24 cellular contexts compared by ENCODE assay signal in genomic region chr18:77222464-77222863, GRCh38. TPM values are rescaled to one million over a fixed set of nuclear protein-coding genes. Genes with fewer than 3 reads are reported as not detected.
A peak's percentile ranks its signal among the peaks of the same experiment; 100 is the strongest.
DNase-seq lines count a peak whose midpoint lies in the region; ATAC-seq, FAIRE-seq and TF ChIP-seq lines count a peak whose summit lies in the region.
"Had no signal": no experiment of that assay in that cellular context is flagged by ENCODE, and none has a peak within 500 bp of the region (broad histone marks: within the 10 kb centered on the region; RNA-seq: fewer than 3 reads in every experiment).

No MANE protein-coding gene starts in this region.

- no TSS peak for BruUV-seq in HepG2 (replicated peaks; lab: Mats Ljungman, UMichigan)

- H3K4me2 ChIP-seq in HepG2 (ENCODE audit: low read depth, low read length) = no peak overlapping the region
- H3K4me2 ChIP-seq: GM23338, KMS-11 had no signal

- DNase-seq in HepG2 (ENCODE audit: low spot score) (no peak), right lobe of liver (no peak), NCI-H1694 treated with DMSO at 0.1 percent for 48 hours (lab: John Stamatoyannopoulos, UW) (peak; percentile 71), SHP77 treated with DMSO at 0.1 percent for 48 hours (lab: John Stamatoyannopoulos, UW) (peak; percentile 89), vagina (ENCODE audit: extremely low spot score in 2 of 2) (no peak)
- DNase-seq in CD8-positive, alpha-beta T cell = no peak
- DNase-seq: CD4-positive, CD25-positive, alpha-beta regulatory T cell; COR-L47; DMS153; NCI-H1105 treated with DMSO at 0.1 percent for 48 hours; NCI-H226; NCI-H526 treated with DMSO at 0.1 percent for 48 hours; NK-92 treated with Interleukin-12 subunit alpha and Interleukin-12 subunit beta, amount 100 ng/mL, for 24 hours; SJCRH30; T-cell had no signal

- H3K9me3 ChIP-seq in HepG2 (ENCODE audit: low read length) (no peaks in the 10 kb centered on the region), right lobe of liver (peaks cover 0 to 4% (median 0%) of the 10 kb centered on the region in 4 donors), vagina (no peaks in the 10 kb centered on the region)
- H3K9me3 ChIP-seq in CD8-positive, alpha-beta T cell (ENCODE audit: low read length) = no peaks in the 10 kb centered on the region
- H3K9me3 ChIP-seq: HAP-1, SJCRH30 had no signal

- TF ChIP-seq RAD21 in HepG2 (CRISPR knock-in tag; IDR thresholded peaks at IDR 0.05) = no peak

- no peaks in the 10 kb centered on the region for H3K79me2 ChIP-seq in HepG2 (ENCODE audit: insufficient read depth, low read length)

- no peak overlapping the region for H3K4me3 Mint-ChIP-seq in CD8-positive, alpha-beta T cell
- H3K4me3 Mint-ChIP-seq: CD4-positive, CD25-positive, alpha-beta regulatory T cell; GM23338; T-cell had no signal

- H3K9ac ChIP-seq in HepG2 (ENCODE audit: insufficient read depth, low read depth, low read length) = no peak overlapping the region
- H3K9ac ChIP-seq: KMS-11 had no signal

- no peaks in the 10 kb centered on the region for H3K9me3 Mint-ChIP-seq in CD8-positive, alpha-beta T cell
- H3K9me3 Mint-ChIP-seq: CD4-positive, CD25-positive, alpha-beta regulatory T cell; GM23338; T-cell had no signal

- intact Hi-C loops in HepG2 (cut with micrococcal nuclease; ENCODE audit: unreplicated experiment) (no loop called here), right lobe of liver (cut with DNase I) (no loop called here), vagina (cut with DNase I) (no loop called here)
- intact Hi-C loops in CD8-positive, alpha-beta T cell (cut with DNase I, micrococcal nuclease) = loop anchor here in 1 of 2 experiments (10.0 kb wide), 1 partner anchor 62 kb away; no protein-coding TSS in a partner anchor

- no peak overlapping the region for H3K27ac Mint-ChIP-seq in CD8-positive, alpha-beta T cell
- H3K27ac Mint-ChIP-seq: T-cell had no signal

- peaks cover 5% of the 10 kb centered on the region for H3K27me3 Mint-ChIP-seq in CD8-positive, alpha-beta T cell (ENCODE audit: low read depth)
- H3K27me3 Mint-ChIP-seq: T-cell had no signal

- H3K27ac ChIP-seq in HepG2 (ENCODE audit: extremely low read length, insufficient read depth, low read length) = no peak overlapping the region
- no peak overlapping the region for H3K27ac ChIP-seq in right lobe of liver
- H3K27ac ChIP-seq in vagina = no peak overlapping the region
- H3K27ac ChIP-seq in CD8-positive, alpha-beta T cell (ENCODE audit: low read depth, low read length) = no peak overlapping the region
- H3K27ac ChIP-seq: KMS-11, SJCRH30 had no signal

- H3K36me3 ChIP-seq in HepG2 (replicated peaks in 1 of 2; ENCODE audit: control insufficient read depth in 1 of 2, insufficient read depth in 2 of 2, low read length in 2 of 2) = no peaks in the 10 kb centered on the region
- H3K36me3 ChIP-seq in right lobe of liver = no peaks in the 10 kb centered on the region
- no peaks in the 10 kb centered on the region for H3K36me3 ChIP-seq in vagina
- H3K36me3 ChIP-seq in CD8-positive, alpha-beta T cell (ENCODE audit: insufficient read depth, low read length) = no peaks in the 10 kb centered on the region
- H3K36me3 ChIP-seq: HAP-1, SJCRH30 had no signal

- WGBS in HepG2 (ENCODE audit: low lambda C conversion rate) = 12% methylated on average over 3 of the region's 3 CpGs
- WGBS in right lobe of liver (ENCODE audit: insufficient coverage, low coverage, low lambda C conversion rate, missing lambda C conversion rate) = 52% methylated on average over 3 of the region's 3 CpGs

- in situ Hi-C loops in HepG2 (cut with HindIII; ENCODE audit: extremely low pct_ligation_motif_present, low pct_unique_long_range_greater_than_20kb) = no loop called here

- no peak for FAIRE-seq in HepG2 (lab: Jason Lieb, UNC)
- FAIRE-seq: GM12892, GM18507 had no signal

- TF ChIP-seq POLR2A in HepG2 (IDR thresholded peaks at IDR 0.05; ENCODE audit: insufficient read depth in 1 of 2, low read depth in 2 of 2, low read length in 2 of 2) (no peak), right lobe of liver (IDR thresholded peaks at IDR 0.05) (no peak), vagina (IDR thresholded peaks at IDR 0.05) (no peak)

- H2AFZ ChIP-seq in HepG2 (ENCODE audit: low read length) = no peak overlapping the region

- POLR2A ChIA-PET in HepG2 (lab: Yijun Ruan, JAX) = no interaction called here
- POLR2A ChIA-PET in CD8-positive, alpha-beta T cell (lab: Charles Lee) = no interaction called here

- no peaks in the 10 kb centered on the region for H4K20me1 ChIP-seq in HepG2 (ENCODE audit: insufficient read depth, low read length)

- CTCF ChIA-PET in HepG2 (lab: Yijun Ruan, JAX; ENCODE audit: low intra/inter-chr PET ratio, low total read pairs) = no interaction called here
- CTCF ChIA-PET in CD8-positive, alpha-beta T cell (lab: Charles Lee) = no interaction called here

- H3K4me1 ChIP-seq in HepG2 (ENCODE audit: insufficient read depth, low read length) = no peaks in the 10 kb centered on the region
- no peaks in the 10 kb centered on the region for H3K4me1 ChIP-seq in right lobe of liver
- H3K4me1 ChIP-seq in vagina = no peaks in the 10 kb centered on the region
- H3K4me1 ChIP-seq in CD8-positive, alpha-beta T cell (ENCODE audit: insufficient read depth, low read length) = peaks cover 4% of the 10 kb centered on the region
- H3K4me1 ChIP-seq: HAP-1, SJCRH30 had no signal

- no peaks in the 10 kb centered on the region for H3K36me3 Mint-ChIP-seq in CD8-positive, alpha-beta T cell
- H3K36me3 Mint-ChIP-seq: CD4-positive, CD25-positive, alpha-beta regulatory T cell; T-cell had no signal

- TF ChIP-seq CTCF in HepG2 (CRISPR knock-in tag; IDR thresholded peaks at IDR 0.05) = no peak
- no peak for TF ChIP-seq CTCF in right lobe of liver (IDR thresholded peaks at IDR 0.05)
- no peak for TF ChIP-seq CTCF in vagina (IDR thresholded peaks at IDR 0.05)
- TF ChIP-seq CTCF in CD8-positive, alpha-beta T cell (IDR thresholded peaks at IDR 0.05) = no peak

- ATAC-seq in HepG2 = no peak
- ATAC-seq in right lobe of liver = no peak
- no peak for ATAC-seq in HG03342 (IDR thresholded peaks at IDR 0.05; ENCODE audit: unreplicated experiment)
- ATAC-seq in CD8-positive, alpha-beta T cell = no peak
- ATAC-seq: T-cell had no signal

- H3K4me3 ChIP-seq in HepG2 (replicated peaks in 1 of 3; ENCODE audit: insufficient read depth in 1 of 3, low read depth in 2 of 3, low read length in 3 of 3) (no peak overlapping the region), right lobe of liver (no peak overlapping the region), vagina (no peak overlapping the region)
- no peak overlapping the region for H3K4me3 ChIP-seq in CD8-positive, alpha-beta T cell (ENCODE audit: low read depth, low read length)
- H3K4me3 ChIP-seq: GM23338, HAP-1, SJCRH30 had no signal

- H3K4me1 Mint-ChIP-seq in CD8-positive, alpha-beta T cell (ENCODE audit: low read depth) = peaks cover 8% of the 10 kb centered on the region

- no peaks in the 10 kb centered on the region for H3K27me3 ChIP-seq in HepG2 (ENCODE audit: control insufficient read depth in 1 of 2, insufficient read depth in 2 of 2, low read length in 2 of 2)
- peaks cover 0 to 4% of the 10 kb centered on the region in 2 donors for H3K27me3 ChIP-seq in right lobe of liver
- no peaks in the 10 kb centered on the region for H3K27me3 ChIP-seq in vagina
- H3K27me3 ChIP-seq in CD8-positive, alpha-beta T cell (ENCODE audit: insufficient read depth, low read length) = no peaks in the 10 kb centered on the region
- H3K27me3 ChIP-seq: SJCRH30 had no signal

- no peak for TF ChIP-seq EP300 in HepG2 (IDR thresholded peaks at IDR 0.05; ENCODE audit: low read depth in 2 of 2, low read length in 2 of 2)
- no peak for TF ChIP-seq EP300 in HepG2 (CRISPR knock-in tag; IDR thresholded peaks at IDR 0.05; ENCODE audit: borderline replicate concordance)

TF ChIP-seq in HepG2, 621 proteins besides CTCF, POLR2A, EP300 and RAD21 (continues in another document):
- TF ChIP-seq CREB1 (IDR thresholded peaks at IDR 0.05) = peak; percentile 46; the same call in 1 of the 2 replicates
- TF ChIP-seq CREB1 (CRISPR knock-in tag; IDR thresholded peaks at IDR 0.05) = no peak

RNA-seq across cellular contexts. Expression of gene GALR1, which starts 27.2 kb away (rescaled TPM):
- total RNA-seq in HepG2 (2016; rRNA removed; fragmentation: Illumina TruSeq; extraction: Trizol) (not detected in 2 replicates), right lobe of liver (under 1 TPM in 1 of 6 experiments, not detected in 5; 0.05 TPM), vagina (0.98 TPM)
- total RNA-seq in HepG2 (2016; cell fraction: cytosol; rRNA removed; fragmentation: Illumina TruSeq; extraction: Trizol; ENCODE audit: low read depth) = not detected in 2 replicates
- not detected in 2 replicates for total RNA-seq in HepG2 (2016; cell fraction: insoluble cytoplasmic fraction; rRNA removed; fragmentation: Illumina TruSeq; extraction: Trizol)
- not detected in 2 replicates for total RNA-seq in HepG2 (2016; cell fraction: membrane; rRNA removed; fragmentation: Illumina TruSeq; extraction: Trizol)
- not detected in 2 replicates for total RNA-seq in HepG2 (2016; cell fraction: nucleus; rRNA removed; fragmentation: Illumina TruSeq; extraction: Trizol)
- polyA plus RNA-seq in HepG2 (2011; rRNA removed) = not detected in 2 replicates
- not detected in 2 replicates for polyA plus RNA-seq in HepG2 (2011; cell fraction: cytosol; rRNA removed)
- polyA plus RNA-seq in HepG2 (2011; cell fraction: nucleus; rRNA removed) = not detected in 2 replicates
- polyA plus RNA-seq in HepG2 (2012) = not detected in 2 replicates
- polyA plus RNA-seq in HepG2 (2016; cell fraction: cytosol; fragmentation: Illumina TruSeq; extraction: Trizol; ENCODE audit: low read depth) = not detected in 2 replicates
- not detected in 2 replicates for polyA plus RNA-seq in HepG2 (2016; cell fraction: insoluble cytoplasmic fraction; fragmentation: Illumina TruSeq; extraction: Trizol; ENCODE audit: low read depth)
- polyA plus RNA-seq in HepG2 (2016; cell fraction: membrane; fragmentation: Illumina TruSeq; extraction: Trizol; ENCODE audit: low read depth) = not detected in 2 replicates
- not detected in 2 replicates for polyA plus RNA-seq in HepG2 (2016; cell fraction: nucleus; fragmentation: Illumina TruSeq; extraction: Trizol; ENCODE audit: insufficient read depth, low read depth)
- polyA minus RNA-seq in HepG2 (2011; rRNA and poly(A)+ RNA removed; ENCODE audit: low replicate concordance) = not detected in 2 replicates
- polyA minus RNA-seq in HepG2 (2011; cell fraction: cytosol; rRNA and poly(A)+ RNA removed) = not detected in 2 replicates
- not detected in 2 replicates for polyA minus RNA-seq in HepG2 (2011; cell fraction: nucleus; rRNA and poly(A)+ RNA removed)
- total RNA-seq in CD8-positive, alpha-beta T cell = not detected
- total RNA-seq: CD4-positive, CD25-positive, alpha-beta regulatory T cell; G401; HT1080; SJCRH30; T-cell had no signal
- polyA plus RNA-seq: BJ; CD4-positive, CD25-positive, alpha-beta regulatory T cell had no signal

Comparison
In these comparisons a context has a peak if more than half of its experiments do, and no peak if none do; other contexts are left out.
1. DNase-seq: peak in NCI-H1694 treated with DMSO at 0.1 percent for 48 hours (single experiment) and SHP77 treated with DMSO at 0.1 percent for 48 hours (single experiment); none in HepG2 (single experiment), right lobe of liver (0 of 3), vagina (0 of 2) and CD8-positive, alpha-beta T cell (0 of 7).